ENCODE assay signal across 8 cellular contexts in the genomic region with DNA sequence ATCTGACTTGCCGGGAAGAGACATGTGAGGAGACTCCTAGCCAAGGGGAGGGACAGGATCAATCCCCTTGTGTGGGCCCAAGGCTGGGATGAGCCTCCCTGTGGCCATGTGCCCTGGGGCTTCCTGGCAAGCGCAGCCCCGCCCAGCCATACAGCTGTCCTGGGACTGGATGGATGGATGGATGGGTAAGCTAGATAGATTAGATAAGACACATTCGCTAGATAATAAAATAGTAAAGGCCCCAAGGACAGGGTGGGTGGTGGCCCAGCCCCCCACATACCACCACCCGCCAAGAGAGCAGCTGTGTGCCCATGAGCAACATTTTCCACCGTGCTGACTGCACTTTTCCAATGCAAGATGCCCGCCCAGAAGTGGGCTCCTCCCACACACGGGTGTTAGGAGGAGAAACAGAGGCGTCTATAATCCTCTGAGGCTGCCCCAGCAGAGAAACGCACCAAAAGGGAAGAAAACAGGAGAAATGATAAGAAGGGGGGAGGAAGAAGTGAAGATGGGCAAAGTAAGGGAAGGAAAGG. TPM values are rescaled to one million over a fixed set of nuclear protein-coding genes. Genes with fewer than 3 reads are reported as not detected.
DNase-seq lines count a peak whose midpoint lies in the region; ATAC-seq, FAIRE-seq and TF ChIP-seq lines count a peak whose summit lies in the region.

No MANE protein-coding gene starts in this region.

- H2BK20ac ChIP-seq in H1 (ENCODE audit: low read length) = no peak overlapping the region

- H2BK120ac ChIP-seq in H1 (replicated peaks; ENCODE audit: low read depth, low read length) = no peak overlapping the region

- no peak overlapping the region for H3K56ac ChIP-seq in H1 (replicated peaks; ENCODE audit: insufficient read length, low read depth, low read length)

- H4K8ac ChIP-seq in H1 (ENCODE audit: extremely low read depth, insufficient read depth, low read length) = no peak overlapping the region

- H3K9ac ChIP-seq in H1 (replicated peaks in 1 of 4; ENCODE audit: extremely low read depth in 1 of 4, low read depth in 3 of 4, low read length in 3 of 4) (no peak overlapping the region), skeletal muscle tissue (ENCODE audit: low read depth in 1 of 3, low read length in 3 of 3) (peak overlapping the region in 2 of 3 donors; percentile 66 to 72)

- H3K4me2 ChIP-seq in H1 (ENCODE audit: insufficient read depth in 1 of 2, low read depth in 2 of 2, low read length in 2 of 2) = 0 out of 4 replicates have a peak overlapping the region, but pooled peaks of 1 of the 2 experiments have one; percentile 17

- H4K20me1 ChIP-seq in H1 (replicated peaks in 1 of 2; ENCODE audit: control insufficient read depth in 1 of 2, insufficient read depth in 2 of 2, low read length in 2 of 2) = peaks cover 0 to 17% of the 10 kb centered on the region in 2 experiments

- 80% methylated on average over 10 of the region's 10 CpGs; no CpG with 5 or more reads in 1 of the 2 experiments for WGBS in H1 (ENCODE audit: extremely low coverage in 1 of 2, insufficient coverage in 1 of 2, insufficient read length in 1 of 2, insufficient replicate concordance in 2 of 2, low coverage in 1 of 2, low lambda C conversion rate in 2 of 2, missing lambda C conversion rate in 1 of 2), 2 experiments

- no peak overlapping the region for H2BK12ac ChIP-seq in H1 (ENCODE audit: low read depth, low read length)

- no peak overlapping the region for H2BK15ac ChIP-seq in H1 (ENCODE audit: low read length)

- no peaks in the 10 kb centered on the region for H3K27me3 Mint-ChIP-seq in activated CD4-positive, alpha-beta memory T cell treated with anti-CD3 and anti-CD28 coated beads for 36 hours

- peaks cover 10 to 29% (median 21%) of the 10 kb centered on the region in 4 experiments for H3K4me1 ChIP-seq in H1 (replicated peaks in 1 of 4; ENCODE audit: control insufficient read depth in 3 of 4, insufficient read depth in 4 of 4, low read length in 3 of 4)
- H3K4me1 ChIP-seq in skeletal muscle tissue (ENCODE audit: control insufficient read depth in 3 of 3, insufficient read depth in 3 of 3, low read length in 3 of 3) = peaks cover 60 to 72% (median 66%) of the 10 kb centered on the region in 3 donors

- CTCF ChIA-PET in activated CD4-positive, alpha-beta memory T cell treated with anti-CD3 and anti-CD28 coated beads for 36 hours (lab: Charles Lee) = interaction anchor here (0.9 to 3.3 kb wide), 4 partner anchors 14 to 115 kb away, joined by 3 to 16 read pairs (median 4); a partner anchor contains a TSS
- CTCF ChIA-PET in H1 (lab: Charles Lee; ENCODE audit: partially characterized antibody) = interaction anchor here (1.0 to 4.8 kb wide), 11 partner anchors 9 to 210 kb away, joined by 3 to 34 read pairs (median 5); a partner anchor contains a TSS

- TF ChIP-seq RAD21 in H1 (IDR thresholded peaks at IDR 0.05 in 1 of 2, conservative IDR thresholded peaks at IDR 0.05 in 1 of 2; ENCODE audit: low read depth in 2 of 2, low read length in 2 of 2) = no peak

- H3K14ac ChIP-seq in H1 (ENCODE audit: insufficient read length) = no peak overlapping the region

- H2BK5ac ChIP-seq in H1 (ENCODE audit: low read depth, low read length) = no peak overlapping the region; the same call in 1 of the 2 replicates

- H3K9me3 Mint-ChIP-seq in activated CD4-positive, alpha-beta memory T cell treated with anti-CD3 and anti-CD28 coated beads for 36 hours = no peaks in the 10 kb centered on the region

- H3K27me3 ChIP-seq in H1 (replicated peaks in 1 of 4; ENCODE audit: control insufficient read depth in 3 of 4, extremely low read depth in 1 of 4, insufficient read depth in 3 of 4, low read length in 3 of 4) (no peaks in the 10 kb centered on the region), skeletal muscle tissue (ENCODE audit: control insufficient read depth in 3 of 3, insufficient read depth in 3 of 3, low read length in 3 of 3) (no peaks in the 10 kb centered on the region)

- H4K91ac ChIP-seq in H1 (replicated peaks; ENCODE audit: insufficient read length, low read length) = no peak overlapping the region

- no peak overlapping the region for H2AFZ ChIP-seq in H1 (ENCODE audit: low read length)

- H3K27ac ChIP-seq in H1 (ENCODE audit: low read depth, low read length) = no peak overlapping the region
- H3K27ac ChIP-seq in skeletal muscle tissue (ENCODE audit: low read depth, low read length) = peak overlapping the region; percentile 92

- H2AK5ac ChIP-seq in H1 (ENCODE audit: low read depth, low read length) = no peak overlapping the region

- H3K27ac Mint-ChIP-seq in activated CD4-positive, alpha-beta memory T cell treated with anti-CD3 and anti-CD28 coated beads for 36 hours = peak overlapping the region; percentile 93

- TF ChIP-seq CTCF in H1 (IDR thresholded peaks at IDR 0.05; ENCODE audit: control extremely low read depth in 1 of 3, insufficient read depth in 1 of 3, low read depth in 1 of 3, low read length in 3 of 3) = no peak

- no peaks in the 10 kb centered on the region for H3K9me3 ChIP-seq in H1 (ENCODE audit: insufficient read depth in 2 of 2, low read depth in 1 of 2, low read length in 1 of 2)
- no peaks in the 10 kb centered on the region for H3K9me3 ChIP-seq in skeletal muscle tissue (ENCODE audit: control insufficient read depth in 3 of 3, low read length in 3 of 3)

- H3K18ac ChIP-seq in H1 (ENCODE audit: extremely low read depth, low read length) = no peak overlapping the region

- no peak for TF ChIP-seq EP300 in H1 (IDR thresholded peaks at IDR 0.05; ENCODE audit: borderline replicate concordance in 1 of 2, low read depth in 2 of 2, low read length in 2 of 2)

- peaks cover 27% of the 10 kb centered on the region for H3K36me3 Mint-ChIP-seq in activated CD4-positive, alpha-beta memory T cell treated with anti-CD3 and anti-CD28 coated beads for 36 hours

- ATAC-seq in HG03432 (IDR thresholded peaks at IDR 0.05; ENCODE audit: unreplicated experiment) = no peak

- intact Hi-C loops in activated CD4-positive, alpha-beta memory T cell treated with anti-CD3 and anti-CD28 coated beads for 36 hours (cut with micrococcal nuclease) = loop anchor here (1.0 kb wide), 1 partner anchor 8 kb away; no protein-coding TSS in a partner anchor

- POLR2A ChIA-PET in activated CD4-positive, alpha-beta memory T cell treated with anti-CD3 and anti-CD28 coated beads for 36 hours (lab: Charles Lee) = interaction anchor here (0.9 to 6.7 kb wide), 10 partner anchors 9 to 117 kb away, joined by 3 to 95 read pairs (median 6); a partner anchor contains a TSS
- POLR2A ChIA-PET in H1 (lab: Charles Lee; ENCODE audit: partially characterized antibody) = interaction anchor here (0.9 to 1.5 kb wide), 6 partner anchors 7 to 195 kb away, joined by 3 to 5 read pairs (median 3); no protein-coding TSS in a partner anchor

- peaks cover 0 to 2% (median under 1%) of the 10 kb centered on the region in 4 experiments; a peak in 3 of 8 replicates for H3K36me3 ChIP-seq in H1 (ENCODE audit: control insufficient read depth in 2 of 4, insufficient read depth in 4 of 4, low read length in 3 of 4)
- peaks cover 15 to 23% (median 19%) of the 10 kb centered on the region in 3 donors for H3K36me3 ChIP-seq in skeletal muscle tissue (ENCODE audit: control insufficient read depth in 3 of 3, insufficient read depth in 3 of 3, low read length in 3 of 3)

- no peaks in the 10 kb centered on the region for H3K23me2 ChIP-seq in H1 (ENCODE audit: low read depth, low read length)

- H3K4me3 ChIP-seq in H1 (ENCODE audit: extremely low read depth in 1 of 4, insufficient read depth in 2 of 4, low read depth in 3 of 4, low read length in 4 of 4) (no peak overlapping the region), skeletal muscle tissue (ENCODE audit: low read length in 3 of 3) (no peak overlapping the region)

- no peaks in the 10 kb centered on the region for H3K79me2 ChIP-seq in H1 (ENCODE audit: control insufficient read depth in 1 of 2, insufficient read depth in 2 of 2, low read length in 2 of 2)

- no peak overlapping the region for H4K5ac ChIP-seq in H1 (ENCODE audit: insufficient read length, low read depth, low read length)

- no peak for FAIRE-seq in H1 (lab: Jason Lieb, UNC)
- FAIRE-seq in RCC 7860 (lab: Jason Lieb, UNC) = no peak

- DNase-seq in H4 (ENCODE audit: low spot score) (peak; percentile 44), H1 (ENCODE audit: low read depth in 1 of 2, low spot score in 2 of 2) (no peak), RCC 7860 (ENCODE audit: low spot score) (no peak), NK-92 (lab: John Stamatoyannopoulos, UW; ENCODE audit: unreplicated experiment) (no peak), NOMO-1 treated with dmso at 0.1 percent for 144 hours (lab: John Stamatoyannopoulos, UW; ENCODE audit: unreplicated experiment) (no peak)
- DNase-seq in activated CD4-positive, alpha-beta memory T cell treated with anti-CD3 and anti-CD28 coated beads for 36 hours = peak; percentile 92

- no peak overlapping the region for H3K23ac ChIP-seq in H1 (ENCODE audit: insufficient read length)

- TF ChIP-seq POLR2A in H1 (IDR thresholded peaks at IDR 0.05; ENCODE audit: control extremely low read depth in 1 of 2, low read depth in 2 of 2, low read length in 2 of 2) = no peak

- H3K4me1 Mint-ChIP-seq in activated CD4-positive, alpha-beta memory T cell treated with anti-CD3 and anti-CD28 coated beads for 36 hours (ENCODE audit: low read depth) = peaks cover 80% of the 10 kb centered on the region

- H3K4me3 Mint-ChIP-seq in activated CD4-positive, alpha-beta memory T cell treated with anti-CD3 and anti-CD28 coated beads for 36 hours = peak overlapping the region; percentile 54

- H3K79me1 ChIP-seq in H1 (ENCODE audit: low read depth, low read length) = peaks cover 5% of the 10 kb centered on the region; the same call in 1 of the 2 replicates

- no peak overlapping the region for H3K4ac ChIP-seq in H1 (replicated peaks; ENCODE audit: insufficient read length, low read depth, low read length)

RNA-seq across cellular contexts. Expression of a gene that starts 25.1 kb away (rescaled TPM):
- 17.5 and 30.5 TPM in 2 replicates for total RNA-seq in H4 (2014; rRNA removed; shearing (Covaris generic))
- 10 to 100 TPM; 52.7 to 58.8 TPM for total RNA-seq in activated CD4-positive, alpha-beta memory T cell treated with anti-CD3 and anti-CD28 coated beads for 36 hours
- 24.3 and 24.7 TPM in 2 replicates for total RNA-seq in H1 (2021; fragmentation: NEBNext Ultra II Directional; extraction: Animal tissue kit (Norgen Biotek cat#: 25700))
- 36.2 and 58.6 TPM in 2 replicates for polyA plus RNA-seq in H1 (2011; rRNA removed)
- 44.4 TPM for polyA plus RNA-seq in H1 (2011; cell fraction: cytosol; rRNA removed)
- 137 TPM for polyA plus RNA-seq in H1 (2011; cell fraction: nucleus; rRNA removed)
- 14.4 to 31.6 TPM (median 26.8 TPM) in 4 replicates for polyA plus RNA-seq in H1 (2012, experiment 1 of 2)
- polyA plus RNA-seq in H1 (2012, experiment 2 of 2) = 25.5 TPM
- 17.0 TPM for polyA plus RNA-seq in H1 (2013, experiment 1 of 2)
- polyA plus RNA-seq in H1 (2013, experiment 2 of 2) = 16.2 TPM
- 27.1 and 35.6 TPM in 2 replicates for polyA minus RNA-seq in H1 (2011; rRNA and poly(A)+ RNA removed)
- 20.1 TPM for polyA minus RNA-seq in H1 (2011; cell fraction: cytosol; rRNA and poly(A)+ RNA removed)
- 32.4 TPM for polyA minus RNA-seq in H1 (2011; cell fraction: nucleus; rRNA and poly(A)+ RNA removed)
- total RNA-seq in skeletal muscle tissue = 23.5 TPM

RNA-seq across cellular contexts. Expression of a gene that starts 53.2 kb away (rescaled TPM):
- total RNA-seq in H4 (2014; rRNA removed; shearing (Covaris generic)) = not detected in 2 replicates
- total RNA-seq in activated CD4-positive, alpha-beta memory T cell treated with anti-CD3 and anti-CD28 coated beads for 36 hours = not detected
- total RNA-seq in H1 (2021; fragmentation: NEBNext Ultra II Directional; extraction: Animal tissue kit (Norgen Biotek cat#: 25700)) = not detected in 2 replicates
- not detected in 2 replicates for polyA plus RNA-seq in H1 (2011; rRNA removed)
- not detected for polyA plus RNA-seq in H1 (2011; cell fraction: cytosol; rRNA removed)
- polyA plus RNA-seq in H1 (2011; cell fraction: nucleus; rRNA removed) = not detected
- polyA plus RNA-seq in H1 (2012, experiment 1 of 2) = not detected in 4 replicates
- not detected for polyA plus RNA-seq in H1 (2012, experiment 2 of 2)
- polyA plus RNA-seq in H1 (2013, experiment 1 of 2) = not detected
- 0.02 TPM for polyA plus RNA-seq in H1 (2013, experiment 2 of 2)
- not detected in 2 replicates for polyA minus RNA-seq in H1 (2011; rRNA and poly(A)+ RNA removed)
- not detected for polyA minus RNA-seq in H1 (2011; cell fraction: cytosol; rRNA and poly(A)+ RNA removed)
- polyA minus RNA-seq in H1 (2011; cell fraction: nucleus; rRNA and poly(A)+ RNA removed) = not detected
- total RNA-seq in skeletal muscle tissue = not detected

Comparison
In these comparisons a context has a peak if more than half of its experiments do, and no peak if none do; other contexts are left out.
1. DNase-seq: peak in H4 (single experiment) and activated CD4-positive, alpha-beta memory T cell treated with anti-CD3 and anti-CD28 coated beads for 36 hours (single experiment); none in H1 (0 of 2), RCC 7860 (single experiment), NK-92 (single experiment) and NOMO-1 treated with dmso at 0.1 percent for 144 hours (single experiment).
2. H3K9ac ChIP-seq: peak in skeletal muscle tissue (2 of 3); none in H1 (0 of 4).